ENCODE assay signal across 8 cellular contexts in the genomic region with DNA sequence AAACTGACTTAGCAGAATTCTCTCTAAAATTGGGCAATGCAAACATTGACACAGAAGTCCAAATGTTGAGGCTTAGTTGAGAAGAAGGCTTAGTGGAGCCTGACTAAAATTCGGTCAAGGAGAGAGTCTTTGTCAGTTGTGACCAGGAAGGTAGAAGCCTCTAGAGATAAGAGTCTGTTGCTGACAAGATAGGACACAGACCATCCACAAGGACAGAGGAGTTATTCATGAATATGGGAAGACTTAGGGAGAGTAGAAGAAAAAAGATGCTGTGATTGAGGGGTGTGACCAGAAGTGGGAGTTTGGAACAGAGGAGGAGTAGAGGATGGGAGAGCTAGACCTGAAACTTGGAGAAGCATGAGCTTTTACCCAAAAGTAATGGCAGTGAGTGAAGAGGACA. TPM values are rescaled to one million over a fixed set of nuclear protein-coding genes. Genes with fewer than 3 reads are reported as not detected.
"Had no signal": no experiment of that assay in that cellular context is flagged by ENCODE, and none has a peak within 500 bp of the region (broad histone marks: within the 10 kb centered on the region; RNA-seq: fewer than 3 reads in every experiment).

No MANE protein-coding gene starts in this region.

- DNase-seq: GDM1, GF-D8 had no signal

- H3K4me3 ChIP-seq: GM12878 had no signal

- ATAC-seq: GM12878 had no signal

- FAIRE-seq: G401.6, GM12878, GM12891, GM12892, GM18507, GM19239 had no signal

RNA-seq across cellular contexts. Expression of gene FAXC, which starts 7.2 kb away (rescaled TPM):
- total RNA-seq: GM12878 had no signal
- polyA plus RNA-seq: GM12878 had no signal
